7 cellular contexts compared by ENCODE assay signal in the genomic region with DNA sequence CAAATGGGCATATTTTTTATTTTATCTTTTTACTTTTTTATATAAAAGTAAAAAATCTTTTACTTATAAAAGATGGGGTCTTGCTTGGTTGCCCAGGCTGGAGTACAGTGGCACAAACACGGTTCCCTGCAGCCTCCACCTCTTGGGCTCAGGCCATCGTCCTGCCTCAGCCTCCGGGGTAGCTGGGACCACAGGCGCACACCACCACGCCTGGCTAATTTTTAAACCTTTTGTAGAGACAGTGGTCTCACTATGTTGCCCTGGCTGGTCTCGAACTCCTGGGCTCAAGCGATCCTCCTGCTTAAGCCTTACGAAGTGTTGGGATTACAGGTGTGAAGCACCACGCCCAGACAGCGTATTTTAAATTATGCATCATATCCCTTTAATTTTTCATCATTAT. TPM values are rescaled to one million over a fixed set of nuclear protein-coding genes. Genes with fewer than 3 reads are reported as not detected.
DNase-seq lines count a peak whose midpoint lies in the region; ATAC-seq and TF ChIP-seq lines count a peak whose summit lies in the region.

No MANE protein-coding gene starts in this region.

- H3K4me1 Mint-ChIP-seq in activated T-helper 17 cell treated with anti-CD3 and anti-CD28 coated beads, Interleukin-2, amount 50 U/mL, for 72 hours = peaks cover 29% of the 10 kb centered on the region

- H3K36me3 Mint-ChIP-seq in activated T-helper 17 cell treated with anti-CD3 and anti-CD28 coated beads, Interleukin-2, amount 50 U/mL, for 72 hours (ENCODE audit: low read depth) = peaks cover 5% of the 10 kb centered on the region

- H3K27ac Mint-ChIP-seq in activated T-helper 17 cell treated with anti-CD3 and anti-CD28 coated beads, Interleukin-2, amount 50 U/mL, for 72 hours = peak overlapping the region; percentile 76

- TF ChIP-seq EP300 in stomach (IDR thresholded peaks at IDR 0.05) = no peak

- no peaks in the 10 kb centered on the region for H3K36me3 ChIP-seq in iPS-20b (ENCODE audit: insufficient read depth, low read depth, low read length)
- peaks cover 0 to 6% (median 0%) of the 10 kb centered on the region in 4 donors for H3K36me3 ChIP-seq in stomach

- no peaks in the 10 kb centered on the region for H3K9me3 Mint-ChIP-seq in activated T-helper 17 cell treated with anti-CD3 and anti-CD28 coated beads, Interleukin-2, amount 50 U/mL, for 72 hours

- 73 to 80% (median 75%) methylated on average over 10 of the region's 10 CpGs for WGBS in stomach, 5 donors

- no peaks in the 10 kb centered on the region for H3K27me3 ChIP-seq in HL-60 (ENCODE audit: insufficient read depth, poor library complexity, severe bottlenecking)
- H3K27me3 ChIP-seq in iPS-20b (ENCODE audit: insufficient read depth, low read length) = no peaks in the 10 kb centered on the region
- H3K27me3 ChIP-seq in stomach = no peaks in the 10 kb centered on the region

- intact Hi-C loops in stomach (cut with DNase I; ENCODE audit: low total_unique reads) = no loop called here

- H3K9me3 ChIP-seq in iPS-20b (ENCODE audit: insufficient read depth, low read depth, low read length) (no peaks in the 10 kb centered on the region), stomach (no peaks in the 10 kb centered on the region)

- H3K27me3 Mint-ChIP-seq in activated T-helper 17 cell treated with anti-CD3 and anti-CD28 coated beads, Interleukin-2, amount 50 U/mL, for 72 hours = no peaks in the 10 kb centered on the region

- TF ChIP-seq CTCF in HL-60 (IDR thresholded peaks at IDR 0.05; ENCODE audit: insufficient read depth, low read length) (no peak), stomach (IDR thresholded peaks at IDR 0.05) (no peak)

- H3K4me1 ChIP-seq in iPS-20b (ENCODE audit: insufficient read depth, low read length) = peaks cover 18% of the 10 kb centered on the region; the same call in 1 of the 2 replicates
- peaks cover 63 to 76% (median 66%) of the 10 kb centered on the region in 4 donors for H3K4me1 ChIP-seq in stomach

- ATAC-seq in activated T-helper 17 cell treated with anti-CD3 and anti-CD28 coated beads, Interleukin-2, amount 50 U/mL, for 72 hours (replicated peaks) = no peak
- ATAC-seq in GM19463 (IDR thresholded peaks at IDR 0.05; ENCODE audit: unreplicated experiment) = no peak

- TF ChIP-seq POLR2A in stomach (IDR thresholded peaks at IDR 0.05) = no peak

- H3K4me3 ChIP-seq in HL-60 (replicated peaks; ENCODE audit: insufficient read depth, low read length) = peak overlapping the region; percentile 49
- H3K4me3 ChIP-seq in iPS-20b (ENCODE audit: low read length) = peak overlapping the region; percentile 85
- H3K4me3 ChIP-seq in stomach = peak overlapping the region; percentile 48 to 69 (median 57)

- H3K4me3 Mint-ChIP-seq in activated T-helper 17 cell treated with anti-CD3 and anti-CD28 coated beads, Interleukin-2, amount 50 U/mL, for 72 hours = peak overlapping the region; percentile 72

- H3K9ac ChIP-seq in iPS-20b (ENCODE audit: low read depth, low read length) = peak overlapping the region; percentile 85; the same call in 1 of the 2 replicates

- no peak for DNase-seq in HL-60 (ENCODE audit: low read depth in 1 of 2, low spot score in 1 of 2)
- no peak for DNase-seq in stomach
- no peak for DNase-seq in NCI-H82 (lab: John Stamatoyannopoulos, UW)
- DNase-seq in NCI-H2227 treated with DMSO at 0.1 percent for 48 hours (lab: John Stamatoyannopoulos, UW) = no peak

- H3K27ac ChIP-seq in HL-60 (replicated peaks) = peak overlapping the region; percentile 90
- H3K27ac ChIP-seq in iPS-20b (ENCODE audit: low read length) = no peak overlapping the region
- peak overlapping the region; percentile 92 to 99 (median 97) for H3K27ac ChIP-seq in stomach

RNA-seq across cellular contexts. Expression of a gene that starts 1.0 kb away (rescaled TPM):
- 10 to 100 TPM in 1 of 2 donors, 1 to 10 TPM in 1; 9.3 to 12.8 TPM for total RNA-seq in activated T-helper 17 cell treated with anti-CD3 and anti-CD28 coated beads, Interleukin-2, amount 50 U/mL, for 72 hours
- total RNA-seq in stomach = 10 to 100 TPM; 17.9 to 54.3 (median 34.9) TPM
- 1 to 10 TPM; 3.2 to 9.2 (median 7.5) TPM for polyA plus RNA-seq in stomach

RNA-seq across cellular contexts. Expression of a gene that starts 57.1 kb away (rescaled TPM):
- 10 to 100 TPM in 1 of 2 donors, 1 to 10 TPM in 1; 8.1 to 14.4 TPM for total RNA-seq in activated T-helper 17 cell treated with anti-CD3 and anti-CD28 coated beads, Interleukin-2, amount 50 U/mL, for 72 hours
- total RNA-seq in stomach = 10 to 100 TPM in 4 of 5 donors, 1 to 10 TPM in 1; 2.3 to 28.7 (median 15.1) TPM
- polyA plus RNA-seq in stomach = 10 to 100 TPM in 2 of 3 donors, 1 to 10 TPM in 1; 9.4 to 26.3 (median 14.7) TPM
